10 cellular contexts compared by ENCODE assay signal in genomic region chr9:129751841-129752801, GRCh38. TPM values are rescaled to one million over a fixed set of nuclear protein-coding genes. Genes with fewer than 3 reads are reported as not detected.
DNase-seq lines count a peak whose midpoint lies in the region; ATAC-seq and TF ChIP-seq lines count a peak whose summit lies in the region.
"Had no signal": no experiment of that assay in that cellular context is flagged by ENCODE, and none has a peak within 500 bp of the region (broad histone marks: within the 10 kb centered on the region; RNA-seq: fewer than 3 reads in every experiment).

No MANE protein-coding gene starts in this region.

- H3K27ac ChIP-seq in urinary bladder (ENCODE audit: low read depth) = peak overlapping the region; percentile 64
- H3K27ac ChIP-seq: HL-60 had no signal

- no peaks in the 10 kb centered on the region for H3K4me1 ChIP-seq in urinary bladder (ENCODE audit: insufficient read depth)

- H3K9me3 Mint-ChIP-seq in activated naive CD8-positive, alpha-beta T cell (ENCODE audit: low read depth) = no peaks in the 10 kb centered on the region
- H3K9me3 Mint-ChIP-seq in activated naive CD8-positive, alpha-beta T cell treated with anti-CD3 and anti-CD28 coated beads for 36 hours = no peaks in the 10 kb centered on the region
- no peaks in the 10 kb centered on the region for H3K9me3 Mint-ChIP-seq in brain
- no peaks in the 10 kb centered on the region for H3K9me3 Mint-ChIP-seq in activated CD8-positive, alpha-beta memory T cell treated with anti-CD3 and anti-CD28 coated beads, Interleukin-2, amount 10 ng/mL, durations not matched to agents 7 days and 5 days (ENCODE audit: low read depth)
- H3K9me3 Mint-ChIP-seq: neural crest cell had no signal

- TF ChIP-seq POLR2A in lower leg skin (IDR thresholded peaks at IDR 0.05) = no peak

- H3K4me3 Mint-ChIP-seq in activated naive CD8-positive, alpha-beta T cell = peak overlapping the region; percentile 20
- H3K4me3 Mint-ChIP-seq in activated naive CD8-positive, alpha-beta T cell treated with anti-CD3 and anti-CD28 coated beads for 36 hours = no peak overlapping the region
- peak overlapping the region; percentile 72 to 84 (median 78) for H3K4me3 Mint-ChIP-seq in brain
- H3K4me3 Mint-ChIP-seq in activated CD8-positive, alpha-beta memory T cell treated with anti-CD3 and anti-CD28 coated beads, Interleukin-2, amount 10 ng/mL, durations not matched to agents 7 days and 5 days = no peak overlapping the region
- H3K4me3 Mint-ChIP-seq: neural crest cell had no signal

- CTCF ChIA-PET in activated CD8-positive, alpha-beta memory T cell treated with anti-CD3 and anti-CD28 coated beads, Interleukin-2, amount 10 ng/mL, durations not matched to agents 7 days and 5 days (lab: Charles Lee) = no interaction called here

- H3K4me1 Mint-ChIP-seq in activated naive CD8-positive, alpha-beta T cell (ENCODE audit: low read depth) = peaks cover 21% of the 10 kb centered on the region
- peaks cover 13% of the 10 kb centered on the region for H3K4me1 Mint-ChIP-seq in activated naive CD8-positive, alpha-beta T cell treated with anti-CD3 and anti-CD28 coated beads for 36 hours
- H3K4me1 Mint-ChIP-seq in brain = peaks cover 25% of the 10 kb centered on the region
- peaks cover 5% of the 10 kb centered on the region for H3K4me1 Mint-ChIP-seq in activated CD8-positive, alpha-beta memory T cell treated with anti-CD3 and anti-CD28 coated beads, Interleukin-2, amount 10 ng/mL, durations not matched to agents 7 days and 5 days

- H3K27me3 Mint-ChIP-seq in activated naive CD8-positive, alpha-beta T cell = no peaks in the 10 kb centered on the region
- H3K27me3 Mint-ChIP-seq in activated naive CD8-positive, alpha-beta T cell treated with anti-CD3 and anti-CD28 coated beads for 36 hours = peaks cover 13% of the 10 kb centered on the region
- peaks cover 3% of the 10 kb centered on the region for H3K27me3 Mint-ChIP-seq in brain
- H3K27me3 Mint-ChIP-seq in activated CD8-positive, alpha-beta memory T cell treated with anti-CD3 and anti-CD28 coated beads, Interleukin-2, amount 10 ng/mL, durations not matched to agents 7 days and 5 days = peaks cover 14% of the 10 kb centered on the region

- intact Hi-C loops in lower leg skin (cut with DNase I; ENCODE audit: low total_unique reads) = no loop called here

- no peaks in the 10 kb centered on the region for H3K36me3 Mint-ChIP-seq in activated naive CD8-positive, alpha-beta T cell
- no peaks in the 10 kb centered on the region for H3K36me3 Mint-ChIP-seq in activated naive CD8-positive, alpha-beta T cell treated with anti-CD3 and anti-CD28 coated beads for 36 hours
- no peaks in the 10 kb centered on the region for H3K36me3 Mint-ChIP-seq in brain
- no peaks in the 10 kb centered on the region for H3K36me3 Mint-ChIP-seq in activated CD8-positive, alpha-beta memory T cell treated with anti-CD3 and anti-CD28 coated beads, Interleukin-2, amount 10 ng/mL, durations not matched to agents 7 days and 5 days

- no peak overlapping the region for H3K27ac Mint-ChIP-seq in activated naive CD8-positive, alpha-beta T cell
- no peak overlapping the region for H3K27ac Mint-ChIP-seq in activated naive CD8-positive, alpha-beta T cell treated with anti-CD3 and anti-CD28 coated beads for 36 hours
- peak overlapping the region in 3 of 5 experiments; percentile 73 to 90 (median 74) for H3K27ac Mint-ChIP-seq in brain
- H3K27ac Mint-ChIP-seq in activated CD8-positive, alpha-beta memory T cell treated with anti-CD3 and anti-CD28 coated beads, Interleukin-2, amount 10 ng/mL, durations not matched to agents 7 days and 5 days = no peak overlapping the region

- no peak for TF ChIP-seq CTCF in brain (conservative IDR thresholded peaks at IDR 0.05)
- TF ChIP-seq CTCF in lower leg skin (IDR thresholded peaks at IDR 0.05) = no peak

- ATAC-seq in HG02885 (IDR thresholded peaks at IDR 0.05; ENCODE audit: poor library complexity, unreplicated experiment) (no peak), GM18907 (IDR thresholded peaks at IDR 0.05; ENCODE audit: unreplicated experiment) (no peak)
- no peak for ATAC-seq in activated CD8-positive, alpha-beta memory T cell treated with anti-CD3 and anti-CD28 coated beads, Interleukin-2, amount 10 ng/mL, durations not matched to agents 7 days and 5 days

- peak overlapping the region; percentile 24 for H3K4me3 ChIP-seq in lower leg skin (ENCODE audit: low read depth, poor library complexity, severe bottlenecking)
- H3K4me3 ChIP-seq in urinary bladder (ENCODE audit: low read depth, low read length) = peak overlapping the region; percentile 43

- 18 to 30% methylated on average over 28 to 31 of the region's 31 CpGs for WGBS in lower leg skin, 2 donors
- WGBS in urinary bladder = 24% methylated on average over 31 of the region's 31 CpGs

- DNase-seq in activated naive CD8-positive, alpha-beta T cell treated with anti-CD3 and anti-CD28 coated beads for 36 hours = no peak
- peak in 1 of 2 donors; percentile 48 for DNase-seq in lower leg skin (ENCODE audit: low spot score in 2 of 2)
- no peak for DNase-seq in activated CD8-positive, alpha-beta memory T cell treated with anti-CD3 and anti-CD28 coated beads, Interleukin-2, amount 10 ng/mL, durations not matched to agents 7 days and 5 days

- H3K36me3 ChIP-seq in urinary bladder (ENCODE audit: insufficient read depth) = no peaks in the 10 kb centered on the region

RNA-seq across cellular contexts. Expression of gene PTGES, which starts 0.7 kb away (rescaled TPM):
- total RNA-seq in activated naive CD8-positive, alpha-beta T cell treated with anti-CD3 and anti-CD28 coated beads for 36 hours = under 1 TPM; 0.20 to 0.21 TPM
- polyA plus RNA-seq in brain (ENCODE audit: insufficient read depth, low read depth, low replicate concordance) = 1.8 TPM
- total RNA-seq in lower leg skin = 10 to 100 TPM; 14.4 to 28.7 (median 23.2) TPM
- total RNA-seq in urinary bladder = 18.0 TPM
- 26.8 TPM for polyA plus RNA-seq in urinary bladder
- not detected for total RNA-seq in activated CD8-positive, alpha-beta memory T cell treated with anti-CD3 and anti-CD28 coated beads, Interleukin-2, amount 10 ng/mL, durations not matched to agents 7 days and 5 days

RNA-seq across cellular contexts. Expression of gene TOR1B, which starts 50.9 kb away (rescaled TPM):
- total RNA-seq in activated naive CD8-positive, alpha-beta T cell treated with anti-CD3 and anti-CD28 coated beads for 36 hours = 10 to 100 TPM; 18.7 to 19.8 TPM
- polyA plus RNA-seq in brain (ENCODE audit: insufficient read depth, low read depth, low replicate concordance) (23.7 TPM), urinary bladder (26.4 TPM)
- total RNA-seq in lower leg skin (10 to 100 TPM; 17.0 to 31.0 (median 22.7) TPM), urinary bladder (25.3 TPM)
- 10 to 100 TPM; 30.1 to 31.5 TPM for total RNA-seq in activated CD8-positive, alpha-beta memory T cell treated with anti-CD3 and anti-CD28 coated beads, Interleukin-2, amount 10 ng/mL, durations not matched to agents 7 days and 5 days

Comparison
In these comparisons a context has a peak if more than half of its experiments do, and no peak if none do; other contexts are left out.
1. H3K4me3 Mint-ChIP-seq: peak in activated naive CD8-positive, alpha-beta T cell (single experiment) and brain (5 of 5); none in activated naive CD8-positive, alpha-beta T cell treated with anti-CD3 and anti-CD28 coated beads for 36 hours (single experiment) and activated CD8-positive, alpha-beta memory T cell treated with anti-CD3 and anti-CD28 coated beads, Interleukin-2, amount 10 ng/mL, durations not matched to agents 7 days and 5 days (single experiment).
2. H3K27ac Mint-ChIP-seq: peak in brain (3 of 5); none in activated naive CD8-positive, alpha-beta T cell (single experiment), activated naive CD8-positive, alpha-beta T cell treated with anti-CD3 and anti-CD28 coated beads for 36 hours (single experiment) and activated CD8-positive, alpha-beta memory T cell treated with anti-CD3 and anti-CD28 coated beads, Interleukin-2, amount 10 ng/mL, durations not matched to agents 7 days and 5 days (single experiment).
3. RNA of gene PTGES, which starts 0.7 kb away (total RNA-seq): 14.4 to 28.7 TPM in lower leg skin and 18.0 TPM in urinary bladder (single experiment); 0.20 to 0.21 TPM in activated naive CD8-positive, alpha-beta T cell treated with anti-CD3 and anti-CD28 coated beads for 36 hours and not detected in activated CD8-positive, alpha-beta memory T cell treated with anti-CD3 and anti-CD28 coated beads, Interleukin-2, amount 10 ng/mL, durations not matched to agents 7 days and 5 days; every median in the first group is over 10 times any median in the second.